ENCODE assay signal across 20 cellular contexts in the genomic region with DNA sequence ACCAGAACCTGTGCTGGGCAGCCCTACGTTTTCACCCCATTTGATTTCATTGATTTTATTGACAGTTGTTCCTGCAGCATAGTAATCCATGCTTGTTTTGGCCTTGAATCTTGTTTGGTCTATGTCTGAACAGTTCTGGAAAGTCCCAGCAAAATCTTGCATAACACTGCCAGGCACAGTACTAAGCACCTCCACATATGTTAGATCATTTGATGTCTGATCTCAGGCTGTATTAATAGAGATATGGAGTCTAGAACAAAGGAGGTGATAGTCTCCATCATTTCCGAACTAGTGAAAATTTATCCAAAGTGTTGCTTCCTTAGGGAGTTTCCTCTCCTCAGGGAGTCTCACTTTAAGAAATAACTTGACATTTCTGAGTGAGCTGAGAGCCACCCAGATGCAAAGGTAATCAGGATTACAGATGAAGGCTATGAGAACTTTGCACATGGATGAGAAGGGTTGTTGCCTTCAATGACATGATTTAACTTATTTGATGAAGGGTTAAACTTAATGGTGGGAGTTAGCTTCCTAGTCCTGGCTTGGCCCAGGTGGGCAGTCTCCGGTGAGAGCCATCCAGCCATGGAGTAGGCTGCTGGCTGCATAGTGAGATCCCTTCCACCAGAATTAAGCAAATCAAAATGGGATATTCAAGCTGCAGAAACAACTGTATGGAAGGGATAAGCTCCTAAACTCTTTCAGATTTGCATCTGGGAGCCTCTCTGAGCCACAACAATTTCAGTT.
DNase-seq lines count a peak whose midpoint lies in the region; TF ChIP-seq lines count a peak whose summit lies in the region.
"Had no signal": no experiment of that assay in that cellular context is flagged by ENCODE, and none has a peak within 500 bp of the region (broad histone marks: within the 10 kb centered on the region; RNA-seq: fewer than 3 reads in every experiment).

No MANE protein-coding gene starts in this region.

- H3K27me3 ChIP-seq in BLaER1 (no peaks in the 10 kb centered on the region), dorsolateral prefrontal cortex (peaks cover 0 to 6% (median 0%) of the 10 kb centered on the region in 45 donors)
- H3K27me3 ChIP-seq: Peyer's patch had no signal

- H3K36me3 ChIP-seq in BLaER1, result no peaks in the 10 kb centered on the region
- H3K36me3 ChIP-seq: BLaER1 treated with 17β-estradiol and CSF1 and Interleukin-3, amounts not matched to agents 10 nM and 100 nM; Peyer's patch had no signal

- H3K27ac ChIP-seq in BLaER1 (0 out of 2 replicates have a peak overlapping the region, but pooled peaks have one; percentile 8), dorsolateral prefrontal cortex (no peak overlapping the region)
- H3K27ac ChIP-seq: A549, Peyer's patch had no signal

- no peak overlapping the region for H3K4me3 Mint-ChIP-seq in osteocyte (ENCODE audit: unreplicated experiment)
- H3K4me3 Mint-ChIP-seq: CD8-positive, alpha-beta memory T cell had no signal

- H3K9me3 ChIP-seq in BLaER1, result no peaks in the 10 kb centered on the region
- H3K9me3 ChIP-seq: A549; BLaER1 treated with 17β-estradiol and CSF1 and Interleukin-3, amounts not matched to agents 10 nM and 100 nM; Peyer's patch had no signal

- H3K4me2 ChIP-seq in BLaER1, result peak overlapping the region; percentile 62
- H3K4me2 ChIP-seq: A549 had no signal

- H3K27me3 Mint-ChIP-seq in osteocyte (ENCODE audit: unreplicated experiment), result peaks cover 29% of the 10 kb centered on the region

- no peaks in the 10 kb centered on the region for H3K36me3 Mint-ChIP-seq in osteocyte (ENCODE audit: unreplicated experiment)
- H3K36me3 Mint-ChIP-seq: CD8-positive, alpha-beta memory T cell had no signal

- no peaks in the 10 kb centered on the region for H3K4me1 Mint-ChIP-seq in osteocyte (ENCODE audit: unreplicated experiment)
- H3K4me1 Mint-ChIP-seq: CD8-positive, alpha-beta memory T cell had no signal

- H3K4me3 ChIP-seq in BLaER1, result no peak overlapping the region
- no peak overlapping the region for H3K4me3 ChIP-seq in dorsolateral prefrontal cortex
- H3K4me3 ChIP-seq: A549; BLaER1 treated with 17β-estradiol and CSF1 and Interleukin-3, amounts not matched to agents 10 nM and 100 nM; Peyer's patch had no signal

- peak; percentile 4 for DNase-seq in GM20000 (ENCODE audit: low spot score)
- DNase-seq in iPS-NIHi7 (ENCODE audit: extremely low spot score), result peak; percentile 3
- peak; percentile 56 for DNase-seq in osteocyte (ENCODE audit: extremely low spot score, unreplicated experiment)
- DNase-seq in dorsolateral prefrontal cortex, result no peak
- DNase-seq in stimulated activated CD4-positive, alpha-beta T cell treated with anti-CD3 and anti-CD28 coated beads, Interleukin-1b, Interleukin-23, amount 100 ng/mL, for 48 hours, result no peak
- DNase-seq in hippocampal formation (lab: John Stamatoyannopoulos, UW), result no peak
- DNase-seq: CD8-positive, alpha-beta memory T cell; DMS53; EL; HCEC 1CT; KBM-7; NCI-H1105 treated with DMSO at 0.1 percent for 48 hours; NCI-H1694; NCI-H2081 treated with DMSO at 0.1 percent for 48 hours; NCI-H446 treated with DMSO at 0.1 percent for 48 hours; NK-92 treated with Interleukin-12 subunit alpha and Interleukin-12 subunit beta, amount 100 ng/mL, for 24 hours; Peyer's patch had no signal

- H3K9me3 Mint-ChIP-seq in osteocyte (ENCODE audit: unreplicated experiment), result no peaks in the 10 kb centered on the region
- H3K9me3 Mint-ChIP-seq: CD8-positive, alpha-beta memory T cell had no signal

- no peak overlapping the region for H3K9ac ChIP-seq in BLaER1

- H3K27ac Mint-ChIP-seq in osteocyte (ENCODE audit: unreplicated experiment), result no peak overlapping the region

- intact Hi-C loops in dorsolateral prefrontal cortex (cut with DNase I), result no loop called here

- H4K20me1 ChIP-seq in BLaER1, result no peaks in the 10 kb centered on the region
- H4K20me1 ChIP-seq: BLaER1 treated with 17β-estradiol and CSF1 and Interleukin-3, amounts not matched to agents 10 nM and 100 nM had no signal

- TF ChIP-seq CTCF in GM20000 (IDR thresholded peaks at IDR 0.05; ENCODE audit: extremely low read depth, missing control alignments), result no peak
- no peak for TF ChIP-seq CTCF in osteocyte (IDR thresholded peaks at IDR 0.05)
- TF ChIP-seq CTCF in dorsolateral prefrontal cortex (IDR thresholded peaks at IDR 0.05 in 54 of 56, conservative IDR thresholded peaks at IDR 0.05 in 2 of 56; ENCODE audit: low read depth in 1 of 56, partially characterized antibody in 56 of 56), result no peak

- peaks cover 92% of the 10 kb centered on the region for H3K4me1 ChIP-seq in BLaER1

Comparison
In these comparisons a context has a peak if more than half of its experiments do, and no peak if none do; other contexts are left out.
1. DNase-seq: peak in GM20000 (single experiment), iPS-NIHi7 (single experiment) and osteocyte (single experiment); none in dorsolateral prefrontal cortex (0 of 10), stimulated activated CD4-positive, alpha-beta T cell treated with anti-CD3 and anti-CD28 coated beads, Interleukin-1b, Interleukin-23, amount 100 ng/mL, for 48 hours (single experiment) and hippocampal formation (0 of 2).